1 cellular context compared by ENCODE assay signal in genomic region chr2:196277002-196277401, GRCh38.
TF ChIP-seq lines count a peak whose summit lies in the region.

No MANE protein-coding gene starts in this region.

TF ChIP-seq in GM23338, 12 proteins besides CTCF, POLR2A, EP300 and RAD21 (continued from another document):
- TF ChIP-seq, protein P1, sequence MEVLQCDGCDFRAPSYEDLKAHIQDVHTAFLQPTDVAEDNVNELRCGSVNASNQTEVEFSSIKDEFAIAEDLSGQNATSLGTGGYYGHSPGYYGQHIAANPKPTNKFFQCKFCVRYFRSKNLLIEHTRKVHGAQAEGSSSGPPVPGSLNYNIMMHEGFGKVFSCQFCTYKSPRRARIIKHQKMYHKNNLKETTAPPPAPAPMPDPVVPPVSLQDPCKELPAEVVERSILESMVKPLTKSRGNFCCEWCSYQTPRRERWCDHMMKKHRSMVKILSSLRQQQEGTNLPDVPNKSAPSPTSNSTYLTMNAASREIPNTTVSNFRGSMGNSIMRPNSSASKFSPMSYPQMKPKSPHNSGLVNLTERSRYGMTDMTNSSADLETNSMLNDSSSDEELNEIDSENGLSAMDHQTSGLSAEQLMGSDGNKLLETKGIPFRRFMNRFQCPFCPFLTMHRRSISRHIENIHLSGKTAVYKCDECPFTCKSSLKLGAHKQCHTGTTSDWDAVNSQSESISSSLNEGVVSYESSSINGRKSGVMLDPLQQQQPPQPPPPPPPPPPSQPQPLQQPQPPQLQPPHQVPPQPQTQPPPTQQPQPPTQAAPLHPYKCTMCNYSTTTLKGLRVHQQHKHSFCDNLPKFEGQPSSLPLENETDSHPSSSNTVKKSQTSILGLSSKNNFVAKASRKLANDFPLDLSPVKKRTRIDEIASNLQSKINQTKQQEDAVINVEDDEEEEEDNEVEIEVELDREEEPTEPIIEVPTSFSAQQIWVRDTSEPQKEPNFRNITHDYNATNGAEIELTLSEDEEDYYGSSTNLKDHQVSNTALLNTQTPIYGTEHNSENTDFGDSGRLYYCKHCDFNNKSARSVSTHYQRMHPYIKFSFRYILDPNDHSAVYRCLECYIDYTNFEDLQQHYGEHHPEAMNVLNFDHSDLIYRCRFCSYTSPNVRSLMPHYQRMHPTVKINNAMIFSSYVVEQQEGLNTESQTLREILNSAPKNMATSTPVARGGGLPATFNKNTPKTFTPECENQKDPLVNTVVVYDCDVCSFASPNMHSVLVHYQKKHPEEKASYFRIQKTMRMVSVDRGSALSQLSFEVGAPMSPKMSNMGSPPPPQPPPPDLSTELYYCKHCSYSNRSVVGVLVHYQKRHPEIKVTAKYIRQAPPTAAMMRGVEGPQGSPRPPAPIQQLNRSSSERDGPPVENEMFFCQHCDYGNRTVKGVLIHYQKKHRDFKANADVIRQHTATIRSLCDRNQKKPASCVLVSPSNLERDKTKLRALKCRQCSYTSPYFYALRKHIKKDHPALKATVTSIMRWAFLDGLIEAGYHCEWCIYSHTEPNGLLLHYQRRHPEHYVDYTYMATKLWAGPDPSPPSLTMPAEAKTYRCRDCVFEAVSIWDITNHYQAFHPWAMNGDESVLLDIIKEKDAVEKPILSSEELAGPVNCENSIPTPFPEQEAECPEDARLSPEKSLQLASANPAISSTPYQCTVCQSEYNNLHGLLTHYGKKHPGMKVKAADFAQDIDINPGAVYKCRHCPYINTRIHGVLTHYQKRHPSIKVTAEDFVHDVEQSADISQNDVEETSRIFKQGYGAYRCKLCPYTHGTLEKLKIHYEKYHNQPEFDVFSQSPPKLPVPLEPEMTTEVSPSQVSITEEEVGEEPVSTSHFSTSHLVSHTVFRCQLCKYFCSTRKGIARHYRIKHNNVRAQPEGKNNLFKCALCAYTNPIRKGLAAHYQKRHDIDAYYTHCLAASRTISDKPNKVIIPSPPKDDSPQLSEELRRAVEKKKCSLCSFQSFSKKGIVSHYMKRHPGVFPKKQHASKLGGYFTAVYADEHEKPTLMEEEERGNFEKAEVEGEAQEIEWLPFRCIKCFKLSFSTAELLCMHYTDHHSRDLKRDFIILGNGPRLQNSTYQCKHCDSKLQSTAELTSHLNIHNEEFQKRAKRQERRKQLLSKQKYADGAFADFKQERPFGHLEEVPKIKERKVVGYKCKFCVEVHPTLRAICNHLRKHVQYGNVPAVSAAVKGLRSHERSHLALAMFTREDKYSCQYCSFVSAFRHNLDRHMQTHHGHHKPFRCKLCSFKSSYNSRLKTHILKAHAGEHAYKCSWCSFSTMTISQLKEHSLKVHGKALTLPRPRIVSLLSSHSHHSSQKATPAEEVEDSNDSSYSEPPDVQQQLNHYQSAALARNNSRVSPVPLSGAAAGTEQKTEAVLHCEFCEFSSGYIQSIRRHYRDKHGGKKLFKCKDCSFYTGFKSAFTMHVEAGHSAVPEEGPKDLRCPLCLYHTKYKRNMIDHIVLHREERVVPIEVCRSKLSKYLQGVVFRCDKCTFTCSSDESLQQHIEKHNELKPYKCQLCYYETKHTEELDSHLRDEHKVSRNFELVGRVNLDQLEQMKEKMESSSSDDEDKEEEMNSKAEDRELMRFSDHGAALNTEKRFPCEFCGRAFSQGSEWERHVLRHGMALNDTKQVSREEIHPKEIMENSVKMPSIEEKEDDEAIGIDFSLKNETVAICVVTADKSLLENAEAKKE (CRISPR knock-in tag; IDR thresholded peaks at IDR 0.05): no peak
- TF ChIP-seq CREB1 (CRISPR knock-in tag; IDR thresholded peaks at IDR 0.05; ENCODE audit: low read depth) (no peak), NANOG (IDR thresholded peaks at IDR 0.05; ENCODE audit: borderline replicate concordance) (no peak), POLR2AphosphoS5 (IDR thresholded peaks at IDR 0.05; ENCODE audit: low read depth) (no peak), ZNF331 (CRISPR knock-in tag; IDR thresholded peaks at IDR 0.05; ENCODE audit: low read depth) (no peak)
- TF ChIP-seq, protein P2, sequence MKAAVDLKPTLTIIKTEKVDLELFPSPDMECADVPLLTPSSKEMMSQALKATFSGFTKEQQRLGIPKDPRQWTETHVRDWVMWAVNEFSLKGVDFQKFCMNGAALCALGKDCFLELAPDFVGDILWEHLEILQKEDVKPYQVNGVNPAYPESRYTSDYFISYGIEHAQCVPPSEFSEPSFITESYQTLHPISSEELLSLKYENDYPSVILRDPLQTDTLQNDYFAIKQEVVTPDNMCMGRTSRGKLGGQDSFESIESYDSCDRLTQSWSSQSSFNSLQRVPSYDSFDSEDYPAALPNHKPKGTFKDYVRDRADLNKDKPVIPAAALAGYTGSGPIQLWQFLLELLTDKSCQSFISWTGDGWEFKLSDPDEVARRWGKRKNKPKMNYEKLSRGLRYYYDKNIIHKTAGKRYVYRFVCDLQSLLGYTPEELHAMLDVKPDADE (IDR thresholded peaks at IDR 0.05): no peak
- TF ChIP-seq, protein P3, sequence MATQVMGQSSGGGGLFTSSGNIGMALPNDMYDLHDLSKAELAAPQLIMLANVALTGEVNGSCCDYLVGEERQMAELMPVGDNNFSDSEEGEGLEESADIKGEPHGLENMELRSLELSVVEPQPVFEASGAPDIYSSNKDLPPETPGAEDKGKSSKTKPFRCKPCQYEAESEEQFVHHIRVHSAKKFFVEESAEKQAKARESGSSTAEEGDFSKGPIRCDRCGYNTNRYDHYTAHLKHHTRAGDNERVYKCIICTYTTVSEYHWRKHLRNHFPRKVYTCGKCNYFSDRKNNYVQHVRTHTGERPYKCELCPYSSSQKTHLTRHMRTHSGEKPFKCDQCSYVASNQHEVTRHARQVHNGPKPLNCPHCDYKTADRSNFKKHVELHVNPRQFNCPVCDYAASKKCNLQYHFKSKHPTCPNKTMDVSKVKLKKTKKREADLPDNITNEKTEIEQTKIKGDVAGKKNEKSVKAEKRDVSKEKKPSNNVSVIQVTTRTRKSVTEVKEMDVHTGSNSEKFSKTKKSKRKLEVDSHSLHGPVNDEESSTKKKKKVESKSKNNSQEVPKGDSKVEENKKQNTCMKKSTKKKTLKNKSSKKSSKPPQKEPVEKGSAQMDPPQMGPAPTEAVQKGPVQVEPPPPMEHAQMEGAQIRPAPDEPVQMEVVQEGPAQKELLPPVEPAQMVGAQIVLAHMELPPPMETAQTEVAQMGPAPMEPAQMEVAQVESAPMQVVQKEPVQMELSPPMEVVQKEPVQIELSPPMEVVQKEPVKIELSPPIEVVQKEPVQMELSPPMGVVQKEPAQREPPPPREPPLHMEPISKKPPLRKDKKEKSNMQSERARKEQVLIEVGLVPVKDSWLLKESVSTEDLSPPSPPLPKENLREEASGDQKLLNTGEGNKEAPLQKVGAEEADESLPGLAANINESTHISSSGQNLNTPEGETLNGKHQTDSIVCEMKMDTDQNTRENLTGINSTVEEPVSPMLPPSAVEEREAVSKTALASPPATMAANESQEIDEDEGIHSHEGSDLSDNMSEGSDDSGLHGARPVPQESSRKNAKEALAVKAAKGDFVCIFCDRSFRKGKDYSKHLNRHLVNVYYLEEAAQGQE (IDR thresholded peaks at IDR 0.05; ENCODE audit: unreplicated experiment): no peak
TF ChIP-seq in GM23338: peak in this region for 0.
